8 cellular contexts compared by ENCODE assay signal in genomic region chr16:1614226-1615102, GRCh38. TPM values are rescaled to one million over a fixed set of nuclear protein-coding genes. Genes with fewer than 3 reads are reported as not detected.
A peak's percentile ranks its signal among the peaks of the same experiment; 100 is the strongest.
DNase-seq lines count a peak whose midpoint lies in the region; ATAC-seq and TF ChIP-seq lines count a peak whose summit lies in the region.

No MANE protein-coding gene starts in this region.

- in situ Hi-C loops in T47D (cut with HindIII; ENCODE audit: low pct_unique_long_range_greater_than_20kb, low sequenced_read_pairs), result no loop called here

- H3K27me3 ChIP-seq in stomach, result no peaks in the 10 kb centered on the region

- ATAC-seq in HG02571 (IDR thresholded peaks at IDR 0.05; ENCODE audit: unreplicated experiment), result no peak

- 1 to 3% (median 1%) methylated on average over 55 to 114 of the region's 114 CpGs; no CpG with 5 or more reads in 1 of the 5 donors for WGBS in stomach, 5 donors

- peaks cover 6 to 35% (median 32%) of the 10 kb centered on the region in 4 donors for H3K36me3 ChIP-seq in stomach

- peak overlapping the region; percentile 53 to 93 (median 70) for H3K27ac ChIP-seq in stomach

- TF ChIP-seq CTCF in stomach (IDR thresholded peaks at IDR 0.05), result no peak

- DNase-seq in DMS 273 (lab: John Stamatoyannopoulos, UW; ENCODE audit: unreplicated experiment), result peak; percentile 57
- DNase-seq in DMS 273 treated with DMSO at 0.1 percent for 48 hours (lab: John Stamatoyannopoulos, UW), result no peak
- peak; percentile 18 for DNase-seq in OCI-M1 (lab: John Stamatoyannopoulos, UW)
- peak; percentile 34 to 73 for DNase-seq in T47D (ENCODE audit: low read depth in 1 of 2, low spot score in 1 of 2)
- peak; percentile 71 for DNase-seq in left kidney (ENCODE audit: low read depth, low spot score)
- DNase-seq in stomach, result peak; percentile 31
- no peak for DNase-seq in foreskin melanocyte

- intact Hi-C loops in stomach (cut with DNase I; ENCODE audit: low total_unique reads), result no loop called here

- TF ChIP-seq POLR2A in stomach (IDR thresholded peaks at IDR 0.05), result no peak

- H3K4me3 ChIP-seq in stomach, result peak overlapping the region; percentile 96 to 100 (median 98)

- H3K4me1 ChIP-seq in stomach, result peaks cover 43 to 70% (median 62%) of the 10 kb centered on the region in 4 donors

- TF ChIP-seq EP300 in stomach (IDR thresholded peaks at IDR 0.05), result no peak

- no peaks in the 10 kb centered on the region for H3K9me3 ChIP-seq in stomach

RNA-seq across cellular contexts. Expression of gene CRAMP1, which starts 2.3 kb away (rescaled TPM):
- total RNA-seq in stomach, result 10 to 100 TPM in 4 of 5 donors, 1 to 10 TPM in 1; 9.9 to 28.1 (median 14.6) TPM
- 1 to 10 TPM; 3.4 to 4.6 (median 4.6) TPM for polyA plus RNA-seq in stomach

RNA-seq across cellular contexts. Expression of gene IFT140, which starts 2.6 kb away (rescaled TPM):
- 10 to 100 TPM in 3 of 5 donors, 1 to 10 TPM in 2; 4.7 to 19.7 (median 17.4) TPM for total RNA-seq in stomach
- polyA plus RNA-seq in stomach, result 1 to 10 TPM; 5.8 to 8.5 (median 8.0) TPM

Comparison
In these comparisons a context has a peak if more than half of its experiments do, and no peak if none do; other contexts are left out.
1. DNase-seq: peak in DMS 273 (single experiment), OCI-M1 (single experiment), T47D (2 of 2), left kidney (single experiment) and stomach (single experiment); none in DMS 273 treated with DMSO at 0.1 percent for 48 hours (single experiment) and foreskin melanocyte (single experiment).